9 cellular contexts compared by ENCODE assay signal in the genomic region with DNA sequence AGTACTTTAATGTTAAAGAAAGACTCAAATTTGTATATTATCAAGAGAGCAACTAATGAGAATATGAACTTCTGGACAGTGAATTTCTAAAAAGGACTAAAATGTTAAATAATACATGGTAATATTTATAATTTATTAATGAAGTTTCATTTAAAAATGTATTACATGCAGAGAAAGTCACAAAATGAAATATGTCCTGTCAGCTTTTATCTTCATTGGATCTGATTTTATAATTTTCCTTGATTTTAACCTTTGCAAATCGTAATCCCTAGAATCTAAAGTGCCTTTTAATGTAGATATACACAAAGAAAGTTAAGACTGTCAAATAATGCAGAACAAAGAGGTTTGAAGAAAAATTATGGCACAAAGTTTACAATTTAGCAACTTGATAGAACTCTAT. TPM values are rescaled to one million over a fixed set of nuclear protein-coding genes. Genes with fewer than 3 reads are reported as not detected.
"Had no signal": no experiment of that assay in that cellular context is flagged by ENCODE, and none has a peak within 500 bp of the region (broad histone marks: within the 10 kb centered on the region; RNA-seq: fewer than 3 reads in every experiment).

No MANE protein-coding gene starts in this region.

- H3K9ac ChIP-seq: GM23248, KMS-11 had no signal

- H3K27ac ChIP-seq: GM23248, KMS-11 had no signal

- H3K4me2 ChIP-seq: KMS-11 had no signal

- H3K4me1 ChIP-seq: HAP-1 had no signal

- H2AFZ ChIP-seq: GM23248 had no signal

- H3K9me3 ChIP-seq: HAP-1 had no signal

- ATAC-seq: HCT116 had no signal

- FAIRE-seq: HTR-8/SVneo had no signal

- DNase-seq: GM23248, GOT3, H7, HFFc6, KBM-7 had no signal

- H3K36me3 ChIP-seq: HAP-1 had no signal

- H3K4me3 ChIP-seq: GM23248, HAP-1 had no signal

RNA-seq across cellular contexts. Expression of a gene that starts 16.4 kb away (rescaled TPM):
- total RNA-seq: HFFc6 had no signal
